In genomic region chr19:4690362-4690761, GRCh38 we compare ENCODE assay signal across 1 cellular context.
TF ChIP-seq lines count a peak whose summit lies in the region.

No MANE protein-coding gene starts in this region.

TF ChIP-seq in Ishikawa, 13 proteins besides CTCF, POLR2A, EP300 and RAD21 (continued from another document):
- TF ChIP-seq EGR1 (IDR thresholded peaks at IDR 0.05): no peak
TF ChIP-seq in Ishikawa: peak in this region for 0.
